ENCODE assay signal across 23 cellular contexts in the genomic region with DNA sequence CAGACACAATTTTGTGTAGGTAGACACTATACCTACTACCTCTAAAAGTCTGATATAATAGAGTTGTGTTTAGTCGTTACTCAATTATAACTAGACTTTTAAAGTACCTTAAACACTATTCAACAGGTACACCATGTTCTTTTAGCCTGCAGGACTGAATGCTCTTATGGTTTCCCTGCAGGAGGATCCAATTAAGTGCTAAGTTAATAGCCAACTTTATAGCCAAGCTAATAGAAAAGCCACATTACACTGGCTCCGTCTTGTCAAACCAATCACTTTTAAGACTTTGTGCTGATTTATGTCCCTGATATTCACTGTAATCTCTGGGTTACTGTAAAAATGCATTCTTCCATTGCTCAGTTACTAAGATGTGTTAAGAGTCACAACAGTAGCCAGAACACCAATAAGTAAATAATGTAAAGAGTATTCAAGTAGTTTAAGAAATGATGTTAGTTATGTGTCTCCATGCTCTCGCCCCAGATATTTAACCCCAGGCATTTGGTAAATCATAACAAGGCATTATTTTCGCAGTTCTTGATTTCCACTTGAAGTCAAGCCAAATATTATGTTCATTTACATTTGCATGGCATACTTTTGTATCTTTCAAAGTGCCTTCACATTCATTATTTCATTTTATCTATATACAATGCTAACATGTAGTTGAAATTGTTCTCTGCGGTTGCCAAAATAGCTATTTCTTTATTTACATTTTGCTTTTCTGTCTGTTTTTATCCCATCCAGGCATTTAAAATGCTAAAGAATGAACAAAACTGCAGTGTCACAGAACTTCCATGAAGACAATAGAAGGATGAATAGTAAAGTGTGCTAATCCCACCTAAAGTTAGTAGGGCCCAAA.
"Had no signal": no experiment of that assay in that cellular context is flagged by ENCODE, and none has a peak within 500 bp of the region (broad histone marks: within the 10 kb centered on the region; RNA-seq: fewer than 3 reads in every experiment).

No MANE protein-coding gene starts in this region.

- H3K4me3 ChIP-seq: adrenal gland, breast epithelium, Peyer's patch, SJSA1 had no signal

- H3K36me3 ChIP-seq: adrenal gland, breast epithelium, Peyer's patch, SJSA1 had no signal

- DNase-seq: activated CD4-positive, alpha-beta T cell treated with anti-CD3 and anti-CD28 coated beads for 48 hours; activated CD4-positive, alpha-beta T cell treated with anti-CD3 and anti-CD28 coated beads, Interleukin-2, amount 50 U/mL, for 4 hours; activated CD4-positive, CD25-positive, alpha-beta regulatory T cell treated with anti-CD3 and anti-CD28 coated beads, Interleukin-2, amount 50 U/mL, for 72 hours; activated CD8-positive, alpha-beta memory T cell treated with anti-CD3 and anti-CD28 coated beads, Interleukin-2, amount 50 U/mL, for 48 hours; activated CD8-positive, alpha-beta T cell treated with anti-CD3 and anti-CD28 coated beads, Interleukin-2, amount 10 ng/mL, durations not matched to agents 7 days and 5 days; activated naive CD4-positive, alpha-beta T cell treated with anti-CD3 and anti-CD28 coated beads, Interleukin-2, amount 50 U/mL, for 16 hours; activated naive CD8-positive, alpha-beta T cell treated with anti-CD3 and anti-CD28 coated beads, Interleukin-2, amount 10 ng/mL, durations not matched to agents 7 days and 5 days; activated T-cell treated with anti-CD3 and anti-CD28 coated beads, Interleukin-2, amount 50 U/mL, for 1 hour; adrenal gland; anterior cingulate cortex; caudate nucleus; NCI-H1092; NCI-H2029; NCI-H345; NCI-H510A; NCI-H526 treated with DMSO at 0.1 percent for 48 hours; Peyer's patch; SHP77 had no signal

- H3K27me3 ChIP-seq: adrenal gland, breast epithelium, Peyer's patch, SJSA1 had no signal

- H3K9me3 ChIP-seq: adrenal gland, breast epithelium, Peyer's patch, SJSA1 had no signal

- H3K4me3 Mint-ChIP-seq: activated CD8-positive, alpha-beta T cell treated with anti-CD3 and anti-CD28 coated beads, Interleukin-2, amount 10 ng/mL, durations not matched to agents 7 days and 5 days; activated naive CD8-positive, alpha-beta T cell treated with anti-CD3 and anti-CD28 coated beads, Interleukin-2, amount 10 ng/mL, durations not matched to agents 7 days and 5 days; T-helper 1 cell treated with Interleukin-12 subunit alpha and Interleukin-12 subunit beta and Interleukin-4 antibody, amounts not matched to agents 30 μg/mL and 1 μg/mL, for 36 hours; WTC11 had no signal

- H3K27ac ChIP-seq: adrenal gland, breast epithelium, RWPE1, SJSA1 had no signal

- ATAC-seq: activated CD8-positive, alpha-beta T cell treated with anti-CD3 and anti-CD28 coated beads, Interleukin-2, amount 10 ng/mL, durations not matched to agents 7 days and 5 days; WTC11 had no signal

- H3K4me1 Mint-ChIP-seq: activated naive CD8-positive, alpha-beta T cell treated with anti-CD3 and anti-CD28 coated beads, Interleukin-2, amount 10 ng/mL, durations not matched to agents 7 days and 5 days had no signal

- H3K9me3 Mint-ChIP-seq: activated naive CD8-positive, alpha-beta T cell treated with anti-CD3 and anti-CD28 coated beads, Interleukin-2, amount 10 ng/mL, durations not matched to agents 7 days and 5 days; T-helper 1 cell treated with Interleukin-12 subunit alpha and Interleukin-12 subunit beta and Interleukin-4 antibody, amounts not matched to agents 30 μg/mL and 1 μg/mL, for 36 hours; WTC11 had no signal

- H3K4me1 ChIP-seq: adrenal gland, breast epithelium, SJSA1 had no signal

- H3K27ac Mint-ChIP-seq: activated CD8-positive, alpha-beta T cell treated with anti-CD3 and anti-CD28 coated beads, Interleukin-2, amount 10 ng/mL, durations not matched to agents 7 days and 5 days; activated naive CD8-positive, alpha-beta T cell treated with anti-CD3 and anti-CD28 coated beads, Interleukin-2, amount 10 ng/mL, durations not matched to agents 7 days and 5 days; T-helper 1 cell treated with Interleukin-12 subunit alpha and Interleukin-12 subunit beta and Interleukin-4 antibody, amounts not matched to agents 30 μg/mL and 1 μg/mL, for 36 hours; WTC11 had no signal

- H3K36me3 Mint-ChIP-seq: activated naive CD8-positive, alpha-beta T cell treated with anti-CD3 and anti-CD28 coated beads, Interleukin-2, amount 10 ng/mL, durations not matched to agents 7 days and 5 days; WTC11 had no signal
